In genomic region chr1:8587784-8588183, GRCh38 we compare ENCODE assay signal across 16 cellular contexts.
DNase-seq lines count a peak whose midpoint lies in the region; ATAC-seq lines count a peak whose summit lies in the region.
"Had no signal": no experiment of that assay in that cellular context is flagged by ENCODE, and none has a peak within 500 bp of the region (broad histone marks: within the 10 kb centered on the region; RNA-seq: fewer than 3 reads in every experiment).

No MANE protein-coding gene starts in this region.

- H3K79me2 ChIP-seq in mesendoderm (ENCODE audit: control insufficient read depth, insufficient read depth, low read length), result peaks cover 22% of the 10 kb centered on the region

- H3K4me1 Mint-ChIP-seq in activated naive CD8-positive, alpha-beta T cell treated with anti-CD3 and anti-CD28 coated beads, Interleukin-2, amount 50 U/mL, for 24 hours, result peaks cover 36% of the 10 kb centered on the region
- H3K4me1 Mint-ChIP-seq in activated naive CD8-positive, alpha-beta T cell treated with anti-CD3 and anti-CD28 coated beads for 36 hours, result peaks cover 33% of the 10 kb centered on the region
- peaks cover 13% of the 10 kb centered on the region for H3K4me1 Mint-ChIP-seq in activated T-helper 17 cell treated with anti-CD3 and anti-CD28 coated beads, Interleukin-2, amount 50 U/mL, for 72 hours
- peaks cover 40% of the 10 kb centered on the region for H3K4me1 Mint-ChIP-seq in stimulated activated naive CD8-positive, alpha-beta T cell treated with anti-CD3 and anti-CD28 coated beads, Interleukin-15, Interleukin-2, amounts not matched to agents 100 ng/mL and 50 ng/mL, for 24 hours (ENCODE audit: low read depth)

- H3K36me3 ChIP-seq in mesendoderm (ENCODE audit: control insufficient read depth, insufficient read depth, low read length), result no peaks in the 10 kb centered on the region

- peaks cover 15% of the 10 kb centered on the region for H3K79me1 ChIP-seq in mesendoderm (ENCODE audit: low read length)

- no peak overlapping the region for H2BK120ac ChIP-seq in mesendoderm (ENCODE audit: low read depth, low read length)

- H3K4me1 ChIP-seq in mesendoderm (ENCODE audit: control insufficient read depth, low read depth, low read length), result peaks cover 12% of the 10 kb centered on the region

- H4K5ac ChIP-seq in mesendoderm (ENCODE audit: low read length), result no peak overlapping the region

- H3K9ac ChIP-seq in mesendoderm (ENCODE audit: low read length), result no peak overlapping the region

- H3K4me3 Mint-ChIP-seq in activated naive CD8-positive, alpha-beta T cell treated with anti-CD3 and anti-CD28 coated beads, Interleukin-2, amount 50 U/mL, for 24 hours, result no peak overlapping the region
- H3K4me3 Mint-ChIP-seq in activated naive CD8-positive, alpha-beta T cell treated with anti-CD3 and anti-CD28 coated beads for 36 hours, result no peak overlapping the region
- H3K4me3 Mint-ChIP-seq in activated T-helper 17 cell treated with anti-CD3 and anti-CD28 coated beads, Interleukin-2, amount 50 U/mL, for 72 hours, result no peak overlapping the region
- H3K4me3 Mint-ChIP-seq in stimulated activated naive CD8-positive, alpha-beta T cell treated with anti-CD3 and anti-CD28 coated beads, Interleukin-15, Interleukin-2, amounts not matched to agents 100 ng/mL and 50 ng/mL, for 24 hours, result no peak overlapping the region
- H3K4me3 Mint-ChIP-seq: CD4-positive, CD25-positive, alpha-beta regulatory T cell had no signal

- no peak for DNase-seq in activated naive CD8-positive, alpha-beta T cell treated with anti-CD3 and anti-CD28 coated beads, Interleukin-2, amount 50 U/mL, for 24 hours
- no peak for DNase-seq in activated naive CD8-positive, alpha-beta T cell treated with anti-CD3 and anti-CD28 coated beads for 36 hours
- DNase-seq in mesendoderm (no peak), MV-4-11 (lab: John Stamatoyannopoulos, UW) (no peak)
- DNase-seq: ACHN; CD4-positive, CD25-positive, alpha-beta regulatory T cell; DMS53; KG1; NCI-H1092 treated with DMSO at 0.1 percent for 48 hours; NCI-H1694 treated with DMSO at 0.1 percent for 48 hours; NCI-H345; PC-3 had no signal

- H4K8ac ChIP-seq in mesendoderm (ENCODE audit: low read depth, low read length), result no peak overlapping the region

- H3K23ac ChIP-seq in mesendoderm (ENCODE audit: low read length), result no peak overlapping the region

- H3K4me2 ChIP-seq in mesendoderm (ENCODE audit: low read length), result no peak overlapping the region

- no peak overlapping the region for H2AK5ac ChIP-seq in mesendoderm (ENCODE audit: low read length)

- H3K56ac ChIP-seq in mesendoderm (ENCODE audit: low read length), result no peak overlapping the region

- ATAC-seq in activated naive CD8-positive, alpha-beta T cell treated with anti-CD3 and anti-CD28 coated beads, Interleukin-2, amount 50 U/mL, for 24 hours, result peak; percentile 33
- peak; percentile 18 for ATAC-seq in activated T-helper 17 cell treated with anti-CD3 and anti-CD28 coated beads, Interleukin-2, amount 50 U/mL, for 72 hours (replicated peaks)
- no peak for ATAC-seq in HG03520 (IDR thresholded peaks at IDR 0.05; ENCODE audit: unreplicated experiment)
- ATAC-seq: HCT116, PC-3 had no signal

- H3K36me3 Mint-ChIP-seq in activated naive CD8-positive, alpha-beta T cell treated with anti-CD3 and anti-CD28 coated beads, Interleukin-2, amount 50 U/mL, for 24 hours (ENCODE audit: low read depth), result peaks cover 5% of the 10 kb centered on the region
- H3K36me3 Mint-ChIP-seq in activated naive CD8-positive, alpha-beta T cell treated with anti-CD3 and anti-CD28 coated beads for 36 hours, result peaks cover 10% of the 10 kb centered on the region
- H3K36me3 Mint-ChIP-seq in activated T-helper 17 cell treated with anti-CD3 and anti-CD28 coated beads, Interleukin-2, amount 50 U/mL, for 72 hours (ENCODE audit: low read depth), result no peaks in the 10 kb centered on the region
- H3K36me3 Mint-ChIP-seq in stimulated activated naive CD8-positive, alpha-beta T cell treated with anti-CD3 and anti-CD28 coated beads, Interleukin-15, Interleukin-2, amounts not matched to agents 100 ng/mL and 50 ng/mL, for 24 hours (ENCODE audit: low read depth), result peaks cover 24% of the 10 kb centered on the region

- H3K4ac ChIP-seq in mesendoderm (ENCODE audit: low read depth, low read length), result no peak overlapping the region

- no peaks in the 10 kb centered on the region for H3K27me3 ChIP-seq in mesendoderm (ENCODE audit: insufficient read depth, low read length, poor library complexity)

- no CpG with 5 or more reads among the region's 5 CpGs for WGBS in mesendoderm (ENCODE audit: extremely low coverage, insufficient coverage, low lambda C conversion rate)

- H3K27ac Mint-ChIP-seq in activated naive CD8-positive, alpha-beta T cell treated with anti-CD3 and anti-CD28 coated beads, Interleukin-2, amount 50 U/mL, for 24 hours, result no peak overlapping the region
- no peak overlapping the region for H3K27ac Mint-ChIP-seq in activated naive CD8-positive, alpha-beta T cell treated with anti-CD3 and anti-CD28 coated beads for 36 hours
- no peak overlapping the region for H3K27ac Mint-ChIP-seq in activated T-helper 17 cell treated with anti-CD3 and anti-CD28 coated beads, Interleukin-2, amount 50 U/mL, for 72 hours
- peak overlapping the region; percentile 3 for H3K27ac Mint-ChIP-seq in stimulated activated naive CD8-positive, alpha-beta T cell treated with anti-CD3 and anti-CD28 coated beads, Interleukin-15, Interleukin-2, amounts not matched to agents 100 ng/mL and 50 ng/mL, for 24 hours

- peak overlapping the region; percentile 60 for H3K18ac ChIP-seq in mesendoderm (ENCODE audit: low read length)

- no peak overlapping the region for H3K27ac ChIP-seq in mesendoderm (ENCODE audit: low read depth, low read length)

- no peaks in the 10 kb centered on the region for H3K9me3 Mint-ChIP-seq in activated naive CD8-positive, alpha-beta T cell treated with anti-CD3 and anti-CD28 coated beads, Interleukin-2, amount 50 U/mL, for 24 hours
- H3K9me3 Mint-ChIP-seq in activated naive CD8-positive, alpha-beta T cell treated with anti-CD3 and anti-CD28 coated beads for 36 hours, result no peaks in the 10 kb centered on the region
- no peaks in the 10 kb centered on the region for H3K9me3 Mint-ChIP-seq in activated T-helper 17 cell treated with anti-CD3 and anti-CD28 coated beads, Interleukin-2, amount 50 U/mL, for 72 hours
- peaks cover 2% of the 10 kb centered on the region for H3K9me3 Mint-ChIP-seq in stimulated activated naive CD8-positive, alpha-beta T cell treated with anti-CD3 and anti-CD28 coated beads, Interleukin-15, Interleukin-2, amounts not matched to agents 100 ng/mL and 50 ng/mL, for 24 hours

- no peak overlapping the region for H2BK15ac ChIP-seq in mesendoderm (replicated peaks; ENCODE audit: low read depth)

- no peak overlapping the region for H2BK5ac ChIP-seq in mesendoderm (ENCODE audit: low read length)

- no peaks in the 10 kb centered on the region for H3K27me3 Mint-ChIP-seq in activated naive CD8-positive, alpha-beta T cell treated with anti-CD3 and anti-CD28 coated beads, Interleukin-2, amount 50 U/mL, for 24 hours
- no peaks in the 10 kb centered on the region for H3K27me3 Mint-ChIP-seq in activated naive CD8-positive, alpha-beta T cell treated with anti-CD3 and anti-CD28 coated beads for 36 hours
- H3K27me3 Mint-ChIP-seq in activated T-helper 17 cell treated with anti-CD3 and anti-CD28 coated beads, Interleukin-2, amount 50 U/mL, for 72 hours, result no peaks in the 10 kb centered on the region
- no peaks in the 10 kb centered on the region for H3K27me3 Mint-ChIP-seq in stimulated activated naive CD8-positive, alpha-beta T cell treated with anti-CD3 and anti-CD28 coated beads, Interleukin-15, Interleukin-2, amounts not matched to agents 100 ng/mL and 50 ng/mL, for 24 hours
- H3K27me3 Mint-ChIP-seq: CD4-positive, CD25-positive, alpha-beta regulatory T cell had no signal

- H3K4me3 ChIP-seq in mesendoderm (ENCODE audit: low read length), result no peak overlapping the region
